28 cellular contexts compared by ENCODE assay signal in the genomic region with DNA sequence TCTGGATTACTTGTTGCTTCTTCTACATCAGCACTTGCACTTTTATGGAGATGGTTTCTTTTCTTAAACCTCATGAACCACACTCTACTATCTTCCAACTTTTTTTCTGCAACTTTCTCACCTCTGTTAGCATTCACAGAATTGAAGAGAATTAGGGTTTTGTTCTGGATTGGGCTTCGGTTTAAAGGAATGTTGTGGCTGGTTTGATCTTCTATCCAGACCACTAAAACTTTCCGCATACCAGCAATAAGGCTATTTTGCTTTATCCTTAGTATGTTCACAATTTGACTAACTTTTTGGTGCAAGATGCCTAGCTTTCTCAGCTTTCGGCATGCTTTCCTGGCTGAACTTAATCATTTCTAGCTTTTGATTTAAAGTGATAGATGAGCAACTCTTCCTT.
"Had no signal": no experiment of that assay in that cellular context is flagged by ENCODE, and none has a peak within 500 bp of the region (broad histone marks: within the 10 kb centered on the region; RNA-seq: fewer than 3 reads in every experiment).

No MANE protein-coding gene starts in this region.

- H3K9me3 Mint-ChIP-seq: activated CD4-positive, alpha-beta T cell treated with anti-CD3 and anti-CD28 coated beads, Interleukin-2, amount 10 ng/mL, durations not matched to agents 24 days and 14 days had no signal

- H3K27ac ChIP-seq: body of pancreas, esophagus muscularis mucosa, foreskin keratinocyte, gastrocnemius medialis had no signal

- H3K9me3 ChIP-seq: body of pancreas, esophagus muscularis mucosa, gastrocnemius medialis had no signal

- H3K4me1 ChIP-seq: body of pancreas, esophagus muscularis mucosa, gastrocnemius medialis had no signal

- H3K36me3 Mint-ChIP-seq: activated CD4-positive, alpha-beta memory T cell treated with anti-CD3 and anti-CD28 coated beads for 36 hours; activated naive CD8-positive, alpha-beta T cell had no signal

- DNase-seq: activated CD4-positive, alpha-beta memory T cell treated with anti-CD3 and anti-CD28 coated beads for 36 hours; activated CD4-positive, alpha-beta T cell treated with anti-CD3 and anti-CD28 coated beads for 36 hours; activated CD4-positive, alpha-beta T cell treated with anti-CD3 and anti-CD28 coated beads, Interleukin-2, amount 10 ng/mL, durations not matched to agents 24 days and 14 days; activated CD4-positive, CD25-positive, alpha-beta regulatory T cell; activated CD4-positive, CD25-positive, alpha-beta regulatory T cell treated with anti-CD3 and anti-CD28 coated beads, Interleukin-2, amount 50 U/mL, for 72 hours; activated CD8-positive, alpha-beta memory T cell treated with anti-CD3 and anti-CD28 coated beads, Interleukin-2, amount 50 U/mL, for 48 hours; activated CD8-positive, alpha-beta T cell treated with anti-CD3 and anti-CD28 coated beads, Interleukin-2, amount 10 ng/mL, durations not matched to agents 7 days and 5 days; activated gamma-delta T cell; activated naive CD4-positive, alpha-beta T cell; activated naive CD4-positive, alpha-beta T cell treated with anti-CD3 and anti-CD28 coated beads, Interleukin-2, amount 50 U/mL, for 16 hours; activated T-cell treated with anti-CD3 and anti-CD28 coated beads for 4 hours; activated T-cell treated with anti-CD3 and anti-CD28 coated beads, Interleukin-2, amount 50 U/mL, for 24 hours; activated T-cell treated with anti-CD3 and anti-CD28 coated beads, Interleukin-2, amount 50 U/mL, for 72 hours; amniotic stem cell; anterior cingulate cortex; body of pancreas; caudate nucleus; cortex of kidney; dermis blood vessel endothelial cell; effector CD4-positive, alpha-beta T cell; effector memory CD8-positive, alpha-beta T cell; erythroblast; foreskin keratinocyte; gastrocnemius medialis; glutamatergic neuron; T-helper 2 cell had no signal

- ATAC-seq: activated CD4-positive, alpha-beta T cell treated with anti-CD3 and anti-CD28 coated beads for 36 hours; activated CD8-positive, alpha-beta T cell treated with anti-CD3 and anti-CD28 coated beads, Interleukin-2, amount 10 ng/mL, durations not matched to agents 7 days and 5 days; activated T-cell treated with anti-CD3 and anti-CD28 coated beads, Interleukin-2, amount 50 U/mL, for 72 hours; body of pancreas; effector memory CD8-positive, alpha-beta T cell; foreskin keratinocyte; gastrocnemius medialis had no signal

- H3K36me3 ChIP-seq: esophagus muscularis mucosa, gastrocnemius medialis had no signal

- H3K27me3 ChIP-seq: body of pancreas, esophagus muscularis mucosa, foreskin keratinocyte, gastrocnemius medialis had no signal

- H3K27me3 Mint-ChIP-seq: activated CD4-positive, alpha-beta memory T cell treated with anti-CD3 and anti-CD28 coated beads for 36 hours; activated CD4-positive, alpha-beta T cell treated with anti-CD3 and anti-CD28 coated beads for 36 hours; activated CD4-positive, alpha-beta T cell treated with anti-CD3 and anti-CD28 coated beads, Interleukin-2, amount 10 ng/mL, durations not matched to agents 24 days and 14 days; activated naive CD8-positive, alpha-beta T cell; activated T-cell treated with anti-CD3 and anti-CD28 coated beads, Interleukin-2, amount 50 U/mL, for 24 hours; effector memory CD8-positive, alpha-beta T cell had no signal

- H3K4me1 Mint-ChIP-seq: activated CD4-positive, alpha-beta T cell treated with anti-CD3 and anti-CD28 coated beads for 36 hours; activated CD4-positive, alpha-beta T cell treated with anti-CD3 and anti-CD28 coated beads, Interleukin-2, amount 10 ng/mL, durations not matched to agents 24 days and 14 days had no signal

- H3K4me3 Mint-ChIP-seq: activated CD4-positive, alpha-beta memory T cell treated with anti-CD3 and anti-CD28 coated beads for 36 hours; activated CD4-positive, alpha-beta T cell treated with anti-CD3 and anti-CD28 coated beads for 36 hours; activated CD4-positive, alpha-beta T cell treated with anti-CD3 and anti-CD28 coated beads, Interleukin-2, amount 10 ng/mL, durations not matched to agents 24 days and 14 days; activated CD8-positive, alpha-beta T cell treated with anti-CD3 and anti-CD28 coated beads, Interleukin-2, amount 10 ng/mL, durations not matched to agents 7 days and 5 days; activated naive CD8-positive, alpha-beta T cell; activated T-cell treated with anti-CD3 and anti-CD28 coated beads, Interleukin-2, amount 50 U/mL, for 24 hours; activated T-cell treated with anti-CD3 and anti-CD28 coated beads, Interleukin-2, amount 50 U/mL, for 72 hours; effector memory CD8-positive, alpha-beta T cell had no signal

- H3K27ac Mint-ChIP-seq: activated CD4-positive, alpha-beta memory T cell treated with anti-CD3 and anti-CD28 coated beads for 36 hours; activated CD4-positive, alpha-beta T cell treated with anti-CD3 and anti-CD28 coated beads for 36 hours; activated CD4-positive, alpha-beta T cell treated with anti-CD3 and anti-CD28 coated beads, Interleukin-2, amount 10 ng/mL, durations not matched to agents 24 days and 14 days; activated CD8-positive, alpha-beta T cell treated with anti-CD3 and anti-CD28 coated beads, Interleukin-2, amount 10 ng/mL, durations not matched to agents 7 days and 5 days; activated naive CD8-positive, alpha-beta T cell; activated T-cell treated with anti-CD3 and anti-CD28 coated beads, Interleukin-2, amount 50 U/mL, for 24 hours; activated T-cell treated with anti-CD3 and anti-CD28 coated beads, Interleukin-2, amount 50 U/mL, for 72 hours; effector memory CD8-positive, alpha-beta T cell had no signal

- H3K4me3 ChIP-seq: body of pancreas, esophagus muscularis mucosa, gastrocnemius medialis had no signal
